ENCODE assay signal across 7 cellular contexts in genomic region chr7:2978403-2978802, GRCh38.
A peak's percentile ranks its signal among the peaks of the same experiment; 100 is the strongest.
DNase-seq lines count a peak whose midpoint lies in the region; ATAC-seq and TF ChIP-seq lines count a peak whose summit lies in the region.

No MANE protein-coding gene starts in this region.

- no peaks in the 10 kb centered on the region for H3K9me3 Mint-ChIP-seq in activated CD8-positive, alpha-beta memory T cell treated with anti-CD3 and anti-CD28 coated beads, Interleukin-2, amount 10 ng/mL, durations not matched to agents 7 days and 5 days (ENCODE audit: low read depth)

- peak; percentile 69 for ATAC-seq in HG03469 (IDR thresholded peaks at IDR 0.05; ENCODE audit: unreplicated experiment)
- peak; percentile 79 for ATAC-seq in activated CD8-positive, alpha-beta memory T cell treated with anti-CD3 and anti-CD28 coated beads, Interleukin-2, amount 10 ng/mL, durations not matched to agents 7 days and 5 days

- no peak for TF ChIP-seq CTCF in GM20000 (IDR thresholded peaks at IDR 0.05; ENCODE audit: extremely low read depth, missing control alignments)

- peak; percentile 81 for DNase-seq in GM20000 (ENCODE audit: low spot score)
- DNase-seq in activated CD8-positive, alpha-beta memory T cell treated with anti-CD3 and anti-CD28 coated beads, Interleukin-2, amount 10 ng/mL, durations not matched to agents 7 days and 5 days: peak; percentile 88
- DNase-seq in iPS DF 4.7 (ENCODE audit: extremely low read depth, low spot score): peak; percentile 9
- peak; percentile 74 to 95 (median 85) for DNase-seq in stimulated activated CD4-positive, alpha-beta T cell treated with anti-CD3 and anti-CD28 coated beads, TNF-alpha, amount 100 ng/mL, for 24 hours (ENCODE audit: low read depth in 3 of 3)
- DNase-seq in LoVo (ENCODE audit: low spot score): no peak
- DNase-seq in NCI-H226: no peak

- peak overlapping the region; percentile 90 for H3K27ac Mint-ChIP-seq in activated CD8-positive, alpha-beta memory T cell treated with anti-CD3 and anti-CD28 coated beads, Interleukin-2, amount 10 ng/mL, durations not matched to agents 7 days and 5 days

- H3K27me3 Mint-ChIP-seq in activated CD8-positive, alpha-beta memory T cell treated with anti-CD3 and anti-CD28 coated beads, Interleukin-2, amount 10 ng/mL, durations not matched to agents 7 days and 5 days: no peaks in the 10 kb centered on the region

- peak overlapping the region; percentile 68 for H3K4me3 Mint-ChIP-seq in activated CD8-positive, alpha-beta memory T cell treated with anti-CD3 and anti-CD28 coated beads, Interleukin-2, amount 10 ng/mL, durations not matched to agents 7 days and 5 days

- CTCF ChIA-PET in activated CD8-positive, alpha-beta memory T cell treated with anti-CD3 and anti-CD28 coated beads, Interleukin-2, amount 10 ng/mL, durations not matched to agents 7 days and 5 days (lab: Charles Lee): interaction anchor here (0.8 to 1.8 kb wide), 5 partner anchors 15 to 176 kb away, joined by 3 to 5 read pairs (median 3); no protein-coding TSS in a partner anchor

- H3K36me3 Mint-ChIP-seq in activated CD8-positive, alpha-beta memory T cell treated with anti-CD3 and anti-CD28 coated beads, Interleukin-2, amount 10 ng/mL, durations not matched to agents 7 days and 5 days: peaks cover 55% of the 10 kb centered on the region

- H3K4me1 Mint-ChIP-seq in activated CD8-positive, alpha-beta memory T cell treated with anti-CD3 and anti-CD28 coated beads, Interleukin-2, amount 10 ng/mL, durations not matched to agents 7 days and 5 days: peaks cover 73% of the 10 kb centered on the region

Comparison
In these comparisons a context has a peak if more than half of its experiments do, and no peak if none do; other contexts are left out.
1. DNase-seq: peak in GM20000 (single experiment), activated CD8-positive, alpha-beta memory T cell treated with anti-CD3 and anti-CD28 coated beads, Interleukin-2, amount 10 ng/mL, durations not matched to agents 7 days and 5 days (single experiment), iPS DF 4.7 (single experiment) and stimulated activated CD4-positive, alpha-beta T cell treated with anti-CD3 and anti-CD28 coated beads, TNF-alpha, amount 100 ng/mL, for 24 hours (3 of 3); none in LoVo (single experiment) and NCI-H226 (single experiment).